Comparison of ENCODE assay signal across 12 cellular contexts in genomic region chr9:94772654-94773303, GRCh38. TPM values are rescaled to one million over a fixed set of nuclear protein-coding genes. Genes with fewer than 3 reads are reported as not detected.
A peak's percentile ranks its signal among the peaks of the same experiment; 100 is the strongest.
DNase-seq lines count a peak whose midpoint lies in the region; ATAC-seq and TF ChIP-seq lines count a peak whose summit lies in the region.
"Had no signal": no experiment of that assay in that cellular context is flagged by ENCODE, and none has a peak within 500 bp of the region (broad histone marks: within the 10 kb centered on the region; RNA-seq: fewer than 3 reads in every experiment).

No MANE protein-coding gene starts in this region.

- H3K4me1 Mint-ChIP-seq in activated CD8-positive, alpha-beta memory T cell treated with anti-CD3 and anti-CD28 coated beads, Interleukin-2, amount 10 ng/mL, durations not matched to agents 7 days and 5 days: peaks cover 6% of the 10 kb centered on the region

- no peak for ATAC-seq in HG03039 (IDR thresholded peaks at IDR 0.05; ENCODE audit: unreplicated experiment)
- no peak for ATAC-seq in activated CD8-positive, alpha-beta memory T cell treated with anti-CD3 and anti-CD28 coated beads, Interleukin-2, amount 10 ng/mL, durations not matched to agents 7 days and 5 days
- ATAC-seq: gastrocnemius medialis, GM12878 had no signal

- CTCF ChIA-PET in activated CD8-positive, alpha-beta memory T cell treated with anti-CD3 and anti-CD28 coated beads, Interleukin-2, amount 10 ng/mL, durations not matched to agents 7 days and 5 days (lab: Charles Lee): no interaction called here

- no peak overlapping the region for H3K4me3 Mint-ChIP-seq in activated CD8-positive, alpha-beta memory T cell treated with anti-CD3 and anti-CD28 coated beads, Interleukin-2, amount 10 ng/mL, durations not matched to agents 7 days and 5 days
- H3K4me3 Mint-ChIP-seq: activated naive CD4-positive, alpha-beta T cell treated with anti-CD3 and anti-CD28 coated beads, Interleukin-2, amount 50 U/mL, for 24 hours had no signal

- H3K36me3 Mint-ChIP-seq in activated CD8-positive, alpha-beta memory T cell treated with anti-CD3 and anti-CD28 coated beads, Interleukin-2, amount 10 ng/mL, durations not matched to agents 7 days and 5 days: peaks cover 5% of the 10 kb centered on the region

- H3K27me3 Mint-ChIP-seq in activated CD8-positive, alpha-beta memory T cell treated with anti-CD3 and anti-CD28 coated beads, Interleukin-2, amount 10 ng/mL, durations not matched to agents 7 days and 5 days: no peaks in the 10 kb centered on the region
- H3K27me3 Mint-ChIP-seq: activated naive CD4-positive, alpha-beta T cell treated with anti-CD3 and anti-CD28 coated beads, Interleukin-2, amount 50 U/mL, for 24 hours had no signal

- no peaks in the 10 kb centered on the region for H3K9me3 Mint-ChIP-seq in activated CD8-positive, alpha-beta memory T cell treated with anti-CD3 and anti-CD28 coated beads, Interleukin-2, amount 10 ng/mL, durations not matched to agents 7 days and 5 days (ENCODE audit: low read depth)
- H3K9me3 Mint-ChIP-seq: activated naive CD4-positive, alpha-beta T cell treated with anti-CD3 and anti-CD28 coated beads, Interleukin-2, amount 50 U/mL, for 24 hours had no signal

- no peak overlapping the region for H3K27ac Mint-ChIP-seq in activated CD8-positive, alpha-beta memory T cell treated with anti-CD3 and anti-CD28 coated beads, Interleukin-2, amount 10 ng/mL, durations not matched to agents 7 days and 5 days
- H3K27ac Mint-ChIP-seq: activated naive CD4-positive, alpha-beta T cell treated with anti-CD3 and anti-CD28 coated beads, Interleukin-2, amount 50 U/mL, for 24 hours had no signal

- no peak for TF ChIP-seq CTCF in AG09319 (IDR thresholded peaks at IDR 0.05; ENCODE audit: low read depth, low read length)

- DNase-seq in AG09319 (ENCODE audit: extremely low read depth, low read depth): peak; percentile 24
- DNase-seq in NCI-H1417 treated with DMSO at 0.1 percent for 48 hours (lab: John Stamatoyannopoulos, UW): peak; percentile 92
- peak in 48 of 56 donors; percentile 12 to 85 (median 57) for DNase-seq in amygdala (lab: John Stamatoyannopoulos, UW)
- DNase-seq in inferior parietal cortex (ENCODE audit: extremely low spot score): peak; percentile 87
- no peak for DNase-seq in NCI-H187 treated with DMSO at 0.1 percent for 48 hours (lab: John Stamatoyannopoulos, UW)
- DNase-seq in activated CD8-positive, alpha-beta memory T cell treated with anti-CD3 and anti-CD28 coated beads, Interleukin-2, amount 10 ng/mL, durations not matched to agents 7 days and 5 days: no peak
- DNase-seq in GM03348 (ENCODE audit: low spot score): no peak
- DNase-seq: gastrocnemius medialis; stimulated activated CD4-positive, alpha-beta T cell treated with anti-CD3 and anti-CD28 coated beads, Interleukin-4, amount 100 ng/mL, for 4 hours had no signal

RNA-seq across cellular contexts. Expression of gene AOPEP, which starts 46.3 kb away (rescaled TPM):
- total RNA-seq in activated CD8-positive, alpha-beta memory T cell treated with anti-CD3 and anti-CD28 coated beads, Interleukin-2, amount 10 ng/mL, durations not matched to agents 7 days and 5 days: 10 to 100 TPM in 1 of 2 experiments, 1 to 10 TPM in 1; 9.8 to 13.7 TPM

Comparison
In these comparisons a context has a peak if more than half of its experiments do, and no peak if none do; other contexts are left out.
1. DNase-seq: peak in AG09319 (single experiment), NCI-H1417 treated with DMSO at 0.1 percent for 48 hours (single experiment), amygdala (48 of 56) and inferior parietal cortex (single experiment); none in NCI-H187 treated with DMSO at 0.1 percent for 48 hours (single experiment), activated CD8-positive, alpha-beta memory T cell treated with anti-CD3 and anti-CD28 coated beads, Interleukin-2, amount 10 ng/mL, durations not matched to agents 7 days and 5 days (single experiment) and GM03348 (single experiment).